ENCODE assay signal across 21 cellular contexts in the genomic region with DNA sequence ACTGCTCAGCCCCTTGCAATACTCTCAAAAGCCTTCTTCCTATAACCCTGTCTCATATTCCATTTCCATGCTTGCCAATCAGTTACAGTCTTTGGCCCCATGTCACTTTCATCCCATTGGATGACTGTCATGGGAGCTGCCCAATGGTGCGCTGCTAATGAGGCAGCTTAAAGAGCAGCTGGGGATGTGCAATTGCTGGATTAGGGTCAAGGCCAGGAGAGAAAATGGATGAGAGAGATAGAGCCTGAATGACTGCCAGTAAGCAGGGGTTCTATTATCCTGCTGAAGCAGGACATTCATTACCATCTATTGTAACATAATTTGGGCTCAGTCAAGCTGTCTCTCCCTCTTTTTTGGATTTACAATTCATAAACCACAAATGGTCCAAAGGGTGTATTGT.
DNase-seq lines count a peak whose midpoint lies in the region; ATAC-seq and TF ChIP-seq lines count a peak whose summit lies in the region.
"Had no signal": no experiment of that assay in that cellular context is flagged by ENCODE, and none has a peak within 500 bp of the region (broad histone marks: within the 10 kb centered on the region; RNA-seq: fewer than 3 reads in every experiment).

No MANE protein-coding gene starts in this region.

- H3K4me3 ChIP-seq in SJCRH30 = no peak overlapping the region
- no peak overlapping the region for H3K4me3 ChIP-seq in heart right ventricle

- H3K4me1 Mint-ChIP-seq in neural crest cell = peaks cover 24% of the 10 kb centered on the region
- H3K4me1 Mint-ChIP-seq: CD4-positive, CD25-positive, alpha-beta regulatory T cell had no signal

- DNase-seq in NCI-H82 (lab: John Stamatoyannopoulos, UW) (peak; percentile 33), NCI-H82 treated with DMSO at 0.1 percent for 48 hours (lab: John Stamatoyannopoulos, UW; ENCODE audit: unreplicated experiment) (no peak), SJCRH30 (peak; percentile 10 to 35), neural crest cell (ENCODE audit: low read depth, low spot score) (no peak), cerebellar nuclear complex (lab: John Stamatoyannopoulos, UW) (no peak), heart right ventricle (no peak), CD1c-positive myeloid dendritic cell (ENCODE audit: extremely low spot score) (no peak)
- DNase-seq: ACHN; CD4-positive, CD25-positive, alpha-beta regulatory T cell; DMS153; DND-41; H7; Karpas-422; NCI-H1092; NCI-H1417 treated with DMSO at 0.1 percent for 48 hours; NCI-H1694 treated with DMSO at 0.1 percent for 48 hours; NCI-H510A; SIG-M5; SK-N-SH had no signal

- intact Hi-C loops in heart right ventricle (cut with DNase I) = no loop called here

- no peaks in the 10 kb centered on the region for H3K27me3 Mint-ChIP-seq in neural crest cell (ENCODE audit: low read depth)
- H3K27me3 Mint-ChIP-seq: CD4-positive, CD25-positive, alpha-beta regulatory T cell had no signal

- no peak overlapping the region for H3K4me3 Mint-ChIP-seq in neural crest cell
- H3K4me3 Mint-ChIP-seq: CD4-positive, CD25-positive, alpha-beta regulatory T cell had no signal

- TF ChIP-seq CTCF in neural crest cell (conservative IDR thresholded peaks at IDR 0.05) = no peak
- no peak for TF ChIP-seq CTCF in heart right ventricle (IDR thresholded peaks at IDR 0.05)

- peak overlapping the region; percentile 91 for H3K27ac Mint-ChIP-seq in neural crest cell (ENCODE audit: unreplicated experiment)
- H3K27ac Mint-ChIP-seq: CD4-positive, CD25-positive, alpha-beta regulatory T cell had no signal

- no peaks in the 10 kb centered on the region for H3K36me3 ChIP-seq in SJCRH30
- no peaks in the 10 kb centered on the region for H3K36me3 ChIP-seq in heart right ventricle

- H3K4me1 ChIP-seq in SJCRH30 (no peaks in the 10 kb centered on the region), heart right ventricle (no peaks in the 10 kb centered on the region)

- no peak for ATAC-seq in heart right ventricle
- ATAC-seq: HepG2 had no signal

- H3K9me3 Mint-ChIP-seq in neural crest cell = peaks cover 2% of the 10 kb centered on the region

- no peaks in the 10 kb centered on the region for H3K36me3 Mint-ChIP-seq in neural crest cell (ENCODE audit: low read depth)
- H3K36me3 Mint-ChIP-seq: CD4-positive, CD25-positive, alpha-beta regulatory T cell had no signal

- H3K9me3 ChIP-seq in SJCRH30 (replicated peaks) (no peaks in the 10 kb centered on the region), heart right ventricle (no peaks in the 10 kb centered on the region)
- H3K9me3 ChIP-seq: SK-N-SH had no signal

- H3K27me3 ChIP-seq in SJCRH30 = no peaks in the 10 kb centered on the region
- no peaks in the 10 kb centered on the region for H3K27me3 ChIP-seq in heart right ventricle

- WGBS in heart right ventricle, 2 donors = 77 to 78% methylated on average over 1 of the region's 1 CpG

- H3K27ac ChIP-seq in SJCRH30 (no peak overlapping the region), heart right ventricle (no peak overlapping the region)
- H3K27ac ChIP-seq: 22Rv1 had no signal

Comparison
In these comparisons a context has a peak if more than half of its experiments do, and no peak if none do; other contexts are left out.
1. DNase-seq: peak in NCI-H82 (single experiment) and SJCRH30 (2 of 2); none in NCI-H82 treated with DMSO at 0.1 percent for 48 hours (single experiment), neural crest cell (single experiment), cerebellar nuclear complex (0 of 2), heart right ventricle (0 of 2) and CD1c-positive myeloid dendritic cell (single experiment).